ENCODE assay signal across 18 cellular contexts in the genomic region with DNA sequence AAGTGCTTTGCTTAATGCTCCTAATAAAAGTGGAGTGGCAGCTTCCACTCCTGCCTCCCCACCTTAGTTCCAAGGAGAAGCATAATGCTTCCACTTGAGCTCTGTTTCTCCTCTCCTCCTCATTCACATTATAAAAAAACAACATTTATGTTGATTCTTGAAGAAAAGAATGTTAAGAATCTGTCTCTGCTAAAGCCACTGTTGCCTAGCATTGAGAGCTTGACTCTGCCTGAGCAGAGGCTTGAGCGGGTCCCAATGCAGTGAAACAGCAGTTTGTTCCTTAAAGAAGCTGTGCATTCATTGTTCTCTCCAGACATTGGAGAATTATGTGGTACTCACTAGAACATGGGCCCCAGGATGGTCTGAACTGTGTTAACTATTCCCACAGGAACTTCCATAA.
DNase-seq lines count a peak whose midpoint lies in the region; ATAC-seq and TF ChIP-seq lines count a peak whose summit lies in the region.
"Had no signal": no experiment of that assay in that cellular context is flagged by ENCODE, and none has a peak within 500 bp of the region (broad histone marks: within the 10 kb centered on the region; RNA-seq: fewer than 3 reads in every experiment).

No MANE protein-coding gene starts in this region.

- H3K27me3 ChIP-seq in NT2/D1 (ENCODE audit: insufficient read depth, insufficient read length) (no peaks in the 10 kb centered on the region), endodermal cell (ENCODE audit: control insufficient read depth, insufficient read depth, low read length, poor library complexity, severe bottlenecking) (no peaks in the 10 kb centered on the region)
- H3K27me3 ChIP-seq in effector memory CD4-positive, alpha-beta T cell (replicated peaks; ENCODE audit: control insufficient read depth, insufficient read depth, low read length, poor library complexity, severe bottlenecking), result no peaks in the 10 kb centered on the region

- TF ChIP-seq CTCF in endodermal cell (conservative IDR thresholded peaks at IDR 0.05) (no peak), mesothelial cell of epicardium (IDR thresholded peaks at IDR 0.05; ENCODE audit: unreplicated experiment) (no peak)

- peaks cover 44% of the 10 kb centered on the region for H3K9me3 Mint-ChIP-seq in endodermal cell
- H3K9me3 Mint-ChIP-seq in mesothelial cell of epicardium, result peaks cover 46% of the 10 kb centered on the region

- H3K9me3 ChIP-seq in NT2/D1 (ENCODE audit: insufficient read depth, low read length) (peaks cover 19% of the 10 kb centered on the region; the same call in 1 of the 2 replicates), endodermal cell (ENCODE audit: control insufficient read depth, low read length) (peaks cover 37% of the 10 kb centered on the region)
- H3K9me3 ChIP-seq in effector memory CD4-positive, alpha-beta T cell (ENCODE audit: control insufficient read depth, low read length), result no peaks in the 10 kb centered on the region
- H3K9me3 ChIP-seq: A549 had no signal

- no peak overlapping the region for H3K4me3 Mint-ChIP-seq in endodermal cell
- no peak overlapping the region for H3K4me3 Mint-ChIP-seq in mesothelial cell of epicardium
- H3K4me3 Mint-ChIP-seq: CD14-positive monocyte; CD8-positive, alpha-beta T cell had no signal

- ATAC-seq in GM21515 (IDR thresholded peaks at IDR 0.05; ENCODE audit: unreplicated experiment), result no peak
- no peak for ATAC-seq in GM18873 (IDR thresholded peaks at IDR 0.05; ENCODE audit: low FRiP score, unreplicated experiment)
- ATAC-seq: A549; CD8-positive, alpha-beta T cell; HCT116 had no signal

- H3K4me1 Mint-ChIP-seq in endodermal cell (peaks cover 2% of the 10 kb centered on the region), mesothelial cell of epicardium (peaks cover 9% of the 10 kb centered on the region)
- H3K4me1 Mint-ChIP-seq: CD14-positive monocyte had no signal

- peak; percentile 16 for DNase-seq in NT2/D1 (ENCODE audit: low read depth, low spot score)
- no peak for DNase-seq in endodermal cell
- no peak for DNase-seq in mesothelial cell of epicardium (ENCODE audit: low spot score in 2 of 2, unreplicated experiment in 2 of 2)
- DNase-seq in effector memory CD4-positive, alpha-beta T cell, result no peak
- DNase-seq in UCSD-AML1 (lab: John Stamatoyannopoulos, UW; ENCODE audit: unreplicated experiment), result no peak
- DNase-seq: CD8-positive, alpha-beta T cell; COR-L47; DMS153; DND-41; GDM1; IMR-90; KBM-7 had no signal

- H3K4me3 ChIP-seq in NT2/D1 (ENCODE audit: insufficient read length, low read depth) (no peak overlapping the region), endodermal cell (ENCODE audit: low read length) (peak overlapping the region; percentile 4)
- H3K4me3 ChIP-seq in effector memory CD4-positive, alpha-beta T cell (ENCODE audit: insufficient read depth, low read depth, low read length, poor library complexity, severe bottlenecking), result no peak overlapping the region
- H3K4me3 ChIP-seq: A549 had no signal

- H3K36me3 Mint-ChIP-seq in endodermal cell (ENCODE audit: low read depth) (peaks cover 6% of the 10 kb centered on the region), mesothelial cell of epicardium (peaks cover 6% of the 10 kb centered on the region)
- H3K36me3 Mint-ChIP-seq: CD14-positive monocyte; CD8-positive, alpha-beta T cell had no signal

- H3K27ac Mint-ChIP-seq in endodermal cell, result no peak overlapping the region
- peak overlapping the region; percentile 71 for H3K27ac Mint-ChIP-seq in mesothelial cell of epicardium
- H3K27ac Mint-ChIP-seq: CD14-positive monocyte; CD8-positive, alpha-beta T cell had no signal

- H3K27me3 Mint-ChIP-seq in endodermal cell (ENCODE audit: insufficient read depth), result no peaks in the 10 kb centered on the region
- H3K27me3 Mint-ChIP-seq in mesothelial cell of epicardium (ENCODE audit: low read depth), result no peaks in the 10 kb centered on the region

- H3K36me3 ChIP-seq in NT2/D1 (ENCODE audit: insufficient read depth, insufficient read length, low read length), result no peaks in the 10 kb centered on the region
- H3K36me3 ChIP-seq in endodermal cell (ENCODE audit: control insufficient read depth, insufficient read depth, low read length), result no peaks in the 10 kb centered on the region
- no peaks in the 10 kb centered on the region for H3K36me3 ChIP-seq in effector memory CD4-positive, alpha-beta T cell (ENCODE audit: control insufficient read depth, insufficient read depth, low read length)

- H3K9ac ChIP-seq in NT2/D1 (ENCODE audit: insufficient read length, low read depth), result no peak overlapping the region
- no peak overlapping the region for H3K9ac ChIP-seq in endodermal cell (ENCODE audit: extremely low read depth, low read length, poor library complexity, severe bottlenecking)

- H3K27ac ChIP-seq in endodermal cell (ENCODE audit: low read depth, low read length), result no peak overlapping the region
- H3K27ac ChIP-seq in effector memory CD4-positive, alpha-beta T cell (ENCODE audit: insufficient read depth, low read length, poor library complexity, severe bottlenecking), result no peak overlapping the region
- H3K27ac ChIP-seq: A549, HL-60 had no signal

- H3K4me1 ChIP-seq in NT2/D1 (ENCODE audit: insufficient read depth, insufficient read length) (no peaks in the 10 kb centered on the region), endodermal cell (ENCODE audit: control insufficient read depth, insufficient read depth, low read length) (peaks cover 4% of the 10 kb centered on the region)
- H3K4me1 ChIP-seq in effector memory CD4-positive, alpha-beta T cell (ENCODE audit: control insufficient read depth, insufficient read depth, low read length, poor library complexity, severe bottlenecking), result no peaks in the 10 kb centered on the region
- H3K4me1 ChIP-seq: A549 had no signal

- WGBS in endodermal cell (ENCODE audit: insufficient coverage in 1 of 2, insufficient read length in 1 of 2), 2 experiments, result 83% methylated on average over 1 of the region's 1 CpG
